ENCODE assay signal across 24 cellular contexts in genomic region chr12:126855768-126856167, GRCh38.
"Had no signal": no experiment of that assay in that cellular context is flagged by ENCODE, and none has a peak within 500 bp of the region (broad histone marks: within the 10 kb centered on the region; RNA-seq: fewer than 3 reads in every experiment).

No MANE protein-coding gene starts in this region.

- H3K36me3 ChIP-seq: colonic mucosa, esophagus muscularis mucosa, esophagus squamous epithelium, gastrocnemius medialis, heart left ventricle, heart right ventricle had no signal

- H3K27me3 Mint-ChIP-seq: dendritic cell treated with granulocyte-macrophage colony-stimulating factor and Interleukin-4, amounts not matched to agents 40 ng/mL and 50 ng/mL, for 4 days had no signal

- H3K4me3 Mint-ChIP-seq: dendritic cell treated with granulocyte-macrophage colony-stimulating factor and Interleukin-4, amounts not matched to agents 40 ng/mL and 50 ng/mL, for 4 days; effector memory CD8-positive, alpha-beta T cell; endodermal cell had no signal

- H3K9me3 ChIP-seq: colonic mucosa, esophagus muscularis mucosa, esophagus squamous epithelium, gastrocnemius medialis, heart left ventricle, heart right ventricle had no signal

- H3K4me1 ChIP-seq: colonic mucosa, esophagus muscularis mucosa, esophagus squamous epithelium, foreskin keratinocyte, gastrocnemius medialis, heart left ventricle, heart right ventricle had no signal

- ATAC-seq: effector memory CD8-positive, alpha-beta T cell; esophagus mucosa; foreskin keratinocyte; gastrocnemius medialis; heart left ventricle; heart right ventricle had no signal

- H3K4me1 Mint-ChIP-seq: endodermal cell had no signal

- H3K27ac Mint-ChIP-seq: dendritic cell treated with granulocyte-macrophage colony-stimulating factor and Interleukin-4, amounts not matched to agents 40 ng/mL and 50 ng/mL, for 4 days; effector memory CD8-positive, alpha-beta T cell; endodermal cell had no signal

- DNase-seq: colonic mucosa; cortex of kidney; dermis blood vessel endothelial cell; dorsolateral prefrontal cortex; effector CD4-positive, alpha-beta T cell; effector CD8-positive, alpha-beta T cell; effector memory CD4-positive, alpha-beta T cell; effector memory CD8-positive, alpha-beta T cell; endodermal cell; erythroblast; esophagus squamous epithelium; foreskin fibroblast; foreskin keratinocyte; foreskin melanocyte; gastrocnemius medialis; glutamatergic neuron; head of caudate nucleus; heart left ventricle; heart right ventricle had no signal

- H3K9me3 Mint-ChIP-seq: dendritic cell treated with granulocyte-macrophage colony-stimulating factor and Interleukin-4, amounts not matched to agents 40 ng/mL and 50 ng/mL, for 4 days; effector memory CD8-positive, alpha-beta T cell; endodermal cell had no signal

- H3K27ac ChIP-seq: colonic mucosa, coronary artery, dorsolateral prefrontal cortex, epithelial cell of prostate, esophagus muscularis mucosa, foreskin keratinocyte, gastrocnemius medialis, heart left ventricle, heart right ventricle had no signal

- H3K27me3 ChIP-seq: colonic mucosa, esophagus muscularis mucosa, esophagus squamous epithelium, foreskin keratinocyte, gastrocnemius medialis had no signal

- H3K4me3 ChIP-seq: colonic mucosa, coronary artery, dorsolateral prefrontal cortex, esophagus muscularis mucosa, esophagus squamous epithelium, gastrocnemius medialis, heart left ventricle, heart right ventricle had no signal
